Comparison of ENCODE assay signal across 8 cellular contexts in genomic region chr11:35618497-35619029, GRCh38. TPM values are rescaled to one million over a fixed set of nuclear protein-coding genes. Genes with fewer than 3 reads are reported as not detected.
DNase-seq lines count a peak whose midpoint lies in the region; ATAC-seq, FAIRE-seq and TF ChIP-seq lines count a peak whose summit lies in the region.

No MANE protein-coding gene starts in this region.

- no peak for FAIRE-seq in HTR-8/SVneo (lab: Jason Lieb, UNC)

- TF ChIP-seq CTCF in GM12865 (IDR thresholded peaks at IDR 0.05; ENCODE audit: insufficient read depth, low read depth, low read length, missing control alignments) (no peak), body of pancreas (IDR thresholded peaks at IDR 0.05) (peak in 2 of 7 experiments; percentile 20 to 27), thyroid gland (IDR thresholded peaks at IDR 0.05) (no peak)

- H3K27me3 ChIP-seq in HUES6 (ENCODE audit: control insufficient read depth, insufficient read depth, low read length) = peaks cover 38% of the 10 kb centered on the region
- no peaks in the 10 kb centered on the region for H3K27me3 ChIP-seq in body of pancreas
- no peaks in the 10 kb centered on the region for H3K27me3 ChIP-seq in layer of hippocampus (ENCODE audit: control insufficient read depth, insufficient read depth, low read length)
- H3K27me3 ChIP-seq in thyroid gland = peaks cover 15% of the 10 kb centered on the region

- peak overlapping the region; percentile 74 for H3K4me3 ChIP-seq in GM12865 (ENCODE audit: low read depth, low read length)
- peak overlapping the region; percentile 69 for H3K4me3 ChIP-seq in HUES6 (ENCODE audit: low read depth, low read length)
- H3K4me3 ChIP-seq in body of pancreas = peak overlapping the region; percentile 13 to 26
- peak overlapping the region in 1 of 3 donors; percentile 49 for H3K4me3 ChIP-seq in thyroid gland (replicated peaks in 1 of 3)

- peaks cover 18% of the 10 kb centered on the region for H3K4me1 ChIP-seq in HUES6 (ENCODE audit: control insufficient read depth, insufficient read depth, low read length)
- H3K4me1 ChIP-seq in body of pancreas = peaks cover 38% of the 10 kb centered on the region
- H3K4me1 ChIP-seq in thyroid gland = peaks cover 15 to 24% of the 10 kb centered on the region in 2 donors

- H3K36me3 ChIP-seq in HUES6 (ENCODE audit: control insufficient read depth, insufficient read depth, low read length) (no peaks in the 10 kb centered on the region), body of pancreas (replicated peaks in 1 of 2; ENCODE audit: insufficient read depth in 1 of 2, low read depth in 2 of 2) (no peaks in the 10 kb centered on the region), thyroid gland (no peaks in the 10 kb centered on the region)

- intact Hi-C loops in body of pancreas (cut with DNase I) (loop anchor here (10.0 kb wide), 1 partner anchor 866 kb away; no protein-coding TSS in a partner anchor), thyroid gland (cut with DNase I) (loop anchor here (5.0 to 10.0 kb wide), 2 partner anchors 206 to 649 kb away; no protein-coding TSS in a partner anchor), posterior vena cava (cut with DNase I) (loop anchor here (5.0 to 10.0 kb wide), 4 partner anchors 44 to 636 kb away; partner anchors contain the start of gene TRIM44 (in 1 of the 2))

- peak overlapping the region; percentile 79 for H3K9ac ChIP-seq in HUES6 (ENCODE audit: low read length)

- DNase-seq in GM12865 (ENCODE audit: low read depth) (peak; percentile 71), body of pancreas (peak; percentile 28 to 55 (median 34)), thyroid gland (peak; percentile 14 to 16), posterior vena cava (ENCODE audit: low spot score) (no peak), HTR-8/SVneo (ENCODE audit: insufficient read length, low spot score) (no peak)

- no peak overlapping the region for H3K27ac ChIP-seq in HUES6 (ENCODE audit: low read depth, low read length)
- H3K27ac ChIP-seq in body of pancreas = peak overlapping the region in 3 of 4 donors; percentile 58 to 70 (median 69)
- peak overlapping the region; percentile 40 for H3K27ac ChIP-seq in layer of hippocampus (ENCODE audit: low read depth, low read length)
- H3K27ac ChIP-seq in thyroid gland = peak overlapping the region in 2 of 3 donors; percentile 64 to 71

- WGBS in body of pancreas, 2 donors = 0% methylated on average over 42 of the region's 79 CpGs; no CpG with 5 or more reads in 1 of the 2 donors
- 0% methylated on average over 1 of the region's 79 CpGs; no CpG with 5 or more reads in 1 of the 2 donors for WGBS in thyroid gland, 2 donors

- TF ChIP-seq POLR2A in body of pancreas (IDR thresholded peaks at IDR 0.05) = no peak
- TF ChIP-seq POLR2A in thyroid gland (IDR thresholded peaks at IDR 0.05) = no peak

- ATAC-seq in GM21423 (IDR thresholded peaks at IDR 0.05; ENCODE audit: unreplicated experiment) = peak; percentile 34
- ATAC-seq in body of pancreas = peak; percentile 57

- H3K9me3 ChIP-seq in HUES6 (ENCODE audit: control insufficient read depth, insufficient read depth, low read depth, low read length) = no peaks in the 10 kb centered on the region
- no peaks in the 10 kb centered on the region for H3K9me3 ChIP-seq in body of pancreas
- no peaks in the 10 kb centered on the region for H3K9me3 ChIP-seq in thyroid gland

RNA-seq across cellular contexts. Expression of gene FJX1, which starts 0.3 kb away (rescaled TPM):
- 10 to 100 TPM in 1 of 2 donors, 1 to 10 TPM in 1; 4.2 to 17.1 TPM for total RNA-seq in body of pancreas
- 1 to 10 TPM; 1.5 to 5.9 (median 2.9) TPM for total RNA-seq in thyroid gland
- total RNA-seq in posterior vena cava = 10 to 100 TPM in 1 of 2 donors, 1 to 10 TPM in 1; 5.8 to 11.2 TPM

RNA-seq across cellular contexts. Expression of gene TRIM44, which starts 44.0 kb away (rescaled TPM):
- 10 to 100 TPM; 17.4 to 81.7 TPM for total RNA-seq in body of pancreas
- total RNA-seq in thyroid gland = 10 to 100 TPM; 24.6 to 54.2 (median 35.8) TPM
- 10 to 100 TPM; 56.5 to 67.6 TPM for total RNA-seq in posterior vena cava

Comparison
In these comparisons a context has a peak if more than half of its experiments do, and no peak if none do; other contexts are left out.
1. DNase-seq: peak in GM12865 (single experiment), body of pancreas (4 of 4) and thyroid gland (2 of 2); none in posterior vena cava (single experiment) and HTR-8/SVneo (single experiment).